8 cellular contexts compared by ENCODE assay signal in genomic region chr10:72048450-72049124, GRCh38. TPM values are rescaled to one million over a fixed set of nuclear protein-coding genes. Genes with fewer than 3 reads are reported as not detected.
A peak's percentile ranks its signal among the peaks of the same experiment; 100 is the strongest.
DNase-seq lines count a peak whose midpoint lies in the region; ATAC-seq, FAIRE-seq and TF ChIP-seq lines count a peak whose summit lies in the region.

No MANE protein-coding gene starts in this region.

- H3K79me2 ChIP-seq in OCI-LY3 (ENCODE audit: low read length), result no peaks in the 10 kb centered on the region

- H3K4me3 ChIP-seq in A549 (no peak overlapping the region), OCI-LY3 (ENCODE audit: low read length) (no peak overlapping the region)

- TF ChIP-seq RAD21 in A549 (conservative IDR thresholded peaks at IDR 0.05 in 1 of 2, IDR thresholded peaks at IDR 0.05 in 1 of 2), result peak; percentile 98 to 99

- H3K4me2 ChIP-seq in A549 (peak overlapping the region; percentile 56; the same call in 2 of the 3 replicates), OCI-LY3 (ENCODE audit: low read length) (no peak overlapping the region)

- TF ChIP-seq POLR2A in A549 (IDR thresholded peaks at IDR 0.05; ENCODE audit: low read length), result no peak

- no peaks in the 10 kb centered on the region for H3K27me3 ChIP-seq in OCI-LY3 (ENCODE audit: low read depth, low read length)

- H3K9me3 ChIP-seq in A549 (peaks cover 13% of the 10 kb centered on the region; the same call in 2 of the 3 replicates), OCI-LY3 (ENCODE audit: insufficient read depth, low read length) (no peaks in the 10 kb centered on the region)

- no peak overlapping the region for H3K9ac ChIP-seq in OCI-LY3 (ENCODE audit: low read length)

- ATAC-seq in A549, result peak; percentile 90 to 92
- ATAC-seq in GM18907 (IDR thresholded peaks at IDR 0.05; ENCODE audit: unreplicated experiment), result peak; percentile 76

- peak; percentile 90 for FAIRE-seq in A549 (lab: Jason Lieb, UNC)

- no peaks in the 10 kb centered on the region for H4K20me1 ChIP-seq in OCI-LY3 (ENCODE audit: insufficient read depth, low read length)

- TF ChIP-seq CTCF in A549 (IDR thresholded peaks at IDR 0.05) (peak; percentile 100), OCI-LY3 (IDR thresholded peaks at IDR 0.05; ENCODE audit: low read depth, low read length) (peak; percentile 99)

- H2AFZ ChIP-seq in OCI-LY3 (ENCODE audit: low read depth, low read length), result no peak overlapping the region

- TF ChIP-seq EP300 in A549 (IDR thresholded peaks at IDR 0.05), result no peak

- WGBS in A549 (ENCODE audit: missing lambda C conversion rate), result 27% methylated on average over 12 of the region's 12 CpGs

- H3K4me1 ChIP-seq in A549 (peaks cover 3% of the 10 kb centered on the region; the same call in 1 of the 3 replicates), OCI-LY3 (ENCODE audit: low read length) (peaks cover 5% of the 10 kb centered on the region; the same call in 1 of the 2 replicates)

- H3K27ac ChIP-seq in A549 (peak overlapping the region; percentile 68 to 72), OCI-LY3 (ENCODE audit: low read length) (no peak overlapping the region)

- DNase-seq in A549 (ENCODE audit: low read depth in 1 of 2, low spot score in 1 of 2), result peak; percentile 92 to 94
- peak; percentile 96 for DNase-seq in KG1 (lab: John Stamatoyannopoulos, UW)
- DNase-seq in activated CD8-positive, alpha-beta memory T cell treated with anti-CD3 and anti-CD28 coated beads, Interleukin-2, amount 50 U/mL, for 4 hours, result peak; percentile 93
- DNase-seq in epidermal melanocyte (ENCODE audit: insufficient read length, low spot score), result peak; percentile 92
- DNase-seq in middle frontal gyrus (ENCODE audit: extremely low spot score, low spot score), result peak; percentile 91
- DNase-seq in stimulated activated CD8-positive, alpha-beta memory T cell treated with anti-CD3 and anti-CD28 coated beads, Interleukin-4, amount 100 ng/mL, for 24 hours (ENCODE audit: low read depth), result peak; percentile 87

- H3K36me3 ChIP-seq in OCI-LY3 (replicated peaks; ENCODE audit: low read depth, low read length), result no peaks in the 10 kb centered on the region

- CTCF ChIA-PET in A549 (lab: Yijun Ruan, JAX), result interaction anchor here (0.5 to 22.0 kb wide), 101 partner anchors 9 to 894 kb away, joined by 3 to 207 read pairs (median 5); partner anchors contain the start of genes ANAPC16, ASCC1, CHST3 and PSAP

- POLR2A ChIA-PET in A549 (lab: Yijun Ruan, JAX), result interaction anchor here (0.5 to 1.3 kb wide), 2 partner anchors 127 to 225 kb away, joined by 3 to 5 read pairs; partner anchors contain the start of gene DDIT4

TF ChIP-seq in A549, 52 proteins besides CTCF, POLR2A, EP300 and RAD21:
- no peak for TF ChIP-seq RCOR1 (IDR thresholded peaks at IDR 0.05; ENCODE audit: low read depth, low read length)
- no peak for TF ChIP-seq CHD2 (IDR thresholded peaks at IDR 0.05; ENCODE audit: low read length, partially characterized antibody)
- TF ChIP-seq GATA3 (IDR thresholded peaks at IDR 0.05; ENCODE audit: borderline replicate concordance), result no peak
- no peak for TF ChIP-seq KDM1A (IDR thresholded peaks at IDR 0.05; ENCODE audit: low read depth)
- no peak for TF ChIP-seq FOXS1 (CRISPR knock-in tag; IDR thresholded peaks at IDR 0.05)
- no peak for TF ChIP-seq CBX8 (IDR thresholded peaks at IDR 0.05)
- peak; percentile 100 for TF ChIP-seq SMC3 (IDR thresholded peaks at IDR 0.05)
- no peak for TF ChIP-seq ESRRA (IDR thresholded peaks at IDR 0.05; ENCODE audit: borderline replicate concordance, low read length)
- TF ChIP-seq MAFK (IDR thresholded peaks at IDR 0.05; ENCODE audit: partially characterized antibody), result no peak
- no peak for TF ChIP-seq CBX2 (IDR thresholded peaks at IDR 0.05; ENCODE audit: borderline replicate concordance, low read depth)
- no peak for TF ChIP-seq RNF2 (IDR thresholded peaks at IDR 0.05; ENCODE audit: borderline replicate concordance, low read depth)
- no peak for TF ChIP-seq JUNB (IDR thresholded peaks at IDR 0.05)
- no peak for TF ChIP-seq TP53 (CRISPR knock-in tag; IDR thresholded peaks at IDR 0.05)
- TF ChIP-seq MAZ (IDR thresholded peaks at IDR 0.05; ENCODE audit: borderline replicate concordance, low read depth, low read length), result no peak
- no peak for TF ChIP-seq ZSCAN20 (CRISPR knock-in tag; IDR thresholded peaks at IDR 0.05)
- no peak for TF ChIP-seq NR3C1 (IDR thresholded peaks at IDR 0.05)
- no peak for TF ChIP-seq EHMT2 (IDR thresholded peaks at IDR 0.05; ENCODE audit: low read depth)
- no peak for TF ChIP-seq HOXB5 (CRISPR knock-in tag; IDR thresholded peaks at IDR 0.05)
- TF ChIP-seq POLR2AphosphoS2 (conservative IDR thresholded peaks at IDR 0.05; ENCODE audit: low read length), result no peak
- TF ChIP-seq, protein P1, sequence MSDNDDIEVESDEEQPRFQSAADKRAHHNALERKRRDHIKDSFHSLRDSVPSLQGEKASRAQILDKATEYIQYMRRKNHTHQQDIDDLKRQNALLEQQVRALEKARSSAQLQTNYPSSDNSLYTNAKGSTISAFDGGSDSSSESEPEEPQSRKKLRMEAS (IDR thresholded peaks at IDR 0.05), result 0 out of 2 replicates have a peak, but pooled peaks have one; percentile 46
- no peak for TF ChIP-seq RFX5 (IDR thresholded peaks at IDR 0.05)
- TF ChIP-seq MYC (IDR thresholded peaks at IDR 0.05; ENCODE audit: borderline replicate concordance, low read length), result no peak
- TF ChIP-seq, protein P2, sequence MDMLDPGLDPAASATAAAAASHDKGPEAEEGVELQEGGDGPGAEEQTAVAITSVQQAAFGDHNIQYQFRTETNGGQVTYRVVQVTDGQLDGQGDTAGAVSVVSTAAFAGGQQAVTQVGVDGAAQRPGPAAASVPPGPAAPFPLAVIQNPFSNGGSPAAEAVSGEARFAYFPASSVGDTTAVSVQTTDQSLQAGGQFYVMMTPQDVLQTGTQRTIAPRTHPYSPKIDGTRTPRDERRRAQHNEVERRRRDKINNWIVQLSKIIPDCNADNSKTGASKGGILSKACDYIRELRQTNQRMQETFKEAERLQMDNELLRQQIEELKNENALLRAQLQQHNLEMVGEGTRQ (IDR thresholded peaks at IDR 0.05), result no peak
- TF ChIP-seq CEBPB (IDR thresholded peaks at IDR 0.05), result peak; percentile 71 to 91

RNA-seq across cellular contexts. Expression of gene SPOCK2, which starts 39.8 kb away (rescaled TPM):
- polyA plus RNA-seq in A549 (2011; rRNA removed) (0.52 and 0.61 TPM in 2 replicates), A549 (2017; fragmentation: RNase III; extraction: RNeasy Plus Mini Kit Qiagen cat#74134 plus additional on column Dnase treatment) (0.55 to 0.73 TPM (median 0.67 TPM) in 3 replicates)
- 0.48 and 0.61 TPM in 2 replicates for polyA plus RNA-seq in A549 (2012; cell fraction: cytosol; rRNA removed)
- polyA plus RNA-seq in A549 (2012; cell fraction: nucleus; rRNA removed), result 4.0 and 4.8 TPM in 2 replicates
- 0.99 and 1.4 TPM in 2 replicates for polyA minus RNA-seq in A549 (2011; rRNA and poly(A)+ RNA removed)
